10 cellular contexts compared by ENCODE assay signal in the genomic region with DNA sequence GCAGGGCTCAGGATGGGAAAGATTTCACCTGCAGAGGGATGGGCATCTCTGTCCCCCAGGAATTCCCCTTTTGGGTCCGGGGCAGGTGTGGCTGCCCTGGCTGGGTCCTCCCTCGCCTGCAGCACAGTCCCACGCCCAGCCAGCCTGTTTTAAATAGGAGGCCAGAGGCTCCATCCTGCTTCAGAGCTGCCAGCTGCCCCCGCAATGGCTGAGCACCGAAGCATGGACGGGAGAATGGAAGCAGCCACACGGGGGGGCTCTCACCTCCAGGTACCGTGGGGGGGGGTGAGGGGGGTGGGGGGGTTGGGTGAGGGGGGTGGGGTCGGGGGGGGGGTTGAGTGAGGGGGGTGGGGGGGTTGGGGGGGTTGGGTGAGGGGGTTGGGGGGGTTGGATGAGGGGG. TPM values are rescaled to one million over a fixed set of nuclear protein-coding genes. Genes with fewer than 3 reads are reported as not detected.
DNase-seq lines count a peak whose midpoint lies in the region; ATAC-seq, FAIRE-seq and TF ChIP-seq lines count a peak whose summit lies in the region.
"Had no signal": no experiment of that assay in that cellular context is flagged by ENCODE, and none has a peak within 500 bp of the region (broad histone marks: within the 10 kb centered on the region; RNA-seq: fewer than 3 reads in every experiment).

No MANE protein-coding gene starts in this region.

- CTCF ChIA-PET in GM12878 (lab: Yijun Ruan, JAX), result no interaction called here

- FAIRE-seq in GM12878 (lab: Jason Lieb, UNC), result no peak
- FAIRE-seq: HTR-8/SVneo had no signal

- TF ChIP-seq RAD21 in GM12878 (IDR thresholded peaks at IDR 0.05; ENCODE audit: insufficient read depth, low read depth, low read length), result no peak

- SMC1A ChIA-PET in GM12878 (lab: Charles Lee; ENCODE audit: uncharacterized antibody, unreplicated experiment), result interaction anchor here (1.0 to 1.3 kb wide), 2 partner anchors 8 to 161 kb away, joined by 3 read pairs; no protein-coding TSS in a partner anchor

- no peaks in the 10 kb centered on the region for H4K20me1 ChIP-seq in GM12878 (ENCODE audit: control insufficient read depth, insufficient read depth)

- no peak for TF ChIP-seq POLR2A in GM12878 (IDR thresholded peaks at IDR 0.05; ENCODE audit: low read depth, low read length)

- H3K9me3 ChIP-seq in GM12878 (replicated peaks; ENCODE audit: control insufficient read depth, insufficient read depth, low read length), result no peaks in the 10 kb centered on the region
- H3K9me3 ChIP-seq: thoracic aorta had no signal

- no peaks in the 10 kb centered on the region for H3K36me3 ChIP-seq in GM12878 (ENCODE audit: control insufficient read depth in 2 of 2, insufficient read depth in 2 of 2, low read length in 1 of 2)
- H3K36me3 ChIP-seq: thoracic aorta had no signal

- BruUV-seq in GM12878 (replicated peaks; lab: Mats Ljungman, UMichigan), result no TSS peak

- H3K27me3 ChIP-seq in GM12878 (replicated peaks in 1 of 2; ENCODE audit: control insufficient read depth in 2 of 2, insufficient read depth in 2 of 2, low read length in 1 of 2), result no peaks in the 10 kb centered on the region
- H3K27me3 ChIP-seq: dorsolateral prefrontal cortex had no signal

- POLR2A ChIA-PET in GM12878 (lab: Charles Lee), result no interaction called here

- H3K4me3 ChIP-seq in GM12878, result no peak overlapping the region
- H3K4me3 ChIP-seq: dorsolateral prefrontal cortex, thoracic aorta had no signal

- no peaks in the 10 kb centered on the region for H3K4me1 ChIP-seq in GM12878 (ENCODE audit: control insufficient read depth, insufficient read depth, low read length)

- in situ Hi-C loops in GM13977 (cut with MboI; ENCODE audit: low pct_unique_long_range_greater_than_20kb, low sequenced_read_pairs, unreplicated experiment) (no loop called here), GM12878 (cut with MboI) (no loop called here)

- H3K79me2 ChIP-seq in GM12878 (ENCODE audit: control insufficient read depth, insufficient read depth, low read length), result no peaks in the 10 kb centered on the region

- H3K4me2 ChIP-seq in GM12878 (ENCODE audit: control insufficient read depth, insufficient read depth), result no peak overlapping the region

- TF ChIP-seq CTCF in GM13977 (IDR thresholded peaks at IDR 0.05; ENCODE audit: extremely low read depth, insufficient read depth, missing control alignments), result peak; percentile 32
- TF ChIP-seq CTCF in GM12878 (IDR thresholded peaks at IDR 0.05 in 2 of 3, conservative IDR thresholded peaks at IDR 0.05 in 1 of 3; ENCODE audit: control insufficient read depth in 2 of 3, extremely low read depth in 1 of 3, insufficient read depth in 1 of 3, low read depth in 3 of 3, low read length in 3 of 3), result 0 out of 6 replicates have a peak, but pooled peaks of 1 of the 3 experiments have one; percentile 2
- TF ChIP-seq CTCF in omental fat pad (IDR thresholded peaks at IDR 0.05), result no peak

- no peak for TF ChIP-seq EP300 in GM12878 (IDR thresholded peaks at IDR 0.05; ENCODE audit: borderline replicate concordance in 1 of 2, control insufficient read depth in 1 of 2, low read depth in 2 of 2, low read length in 2 of 2)

- DNase-seq in AG08395 (ENCODE audit: low spot score) (peak; percentile 32), GM13977 (ENCODE audit: low spot score) (peak; percentile 89), GM12878 (ENCODE audit: low read depth, low spot score) (peak; percentile 94), omental fat pad (ENCODE audit: low spot score) (no peak)
- no peak for DNase-seq in activated CD4-positive, CD25-positive, alpha-beta regulatory T cell treated with anti-CD3 and anti-CD28 coated beads, Interleukin-2, amount 50 U/mL, for 72 hours
- DNase-seq: NCI-H510A treated with DMSO at 0.1 percent for 48 hours had no signal

- intact Hi-C loops in GM12878 (cut with micrococcal nuclease; ENCODE audit: unreplicated experiment), result no loop called here

- ATAC-seq in GM12878, result peak; percentile 73
- ATAC-seq in HG02571 (IDR thresholded peaks at IDR 0.05; ENCODE audit: unreplicated experiment), result no peak
- ATAC-seq in omental fat pad (ENCODE audit: low FRiP score), result no peak

- RAD21 ChIA-PET in GM12878 (lab: Charles Lee; ENCODE audit: unreplicated experiment), result no interaction called here

- WGBS in GM12878 (ENCODE audit: insufficient coverage, insufficient replicate concordance, low lambda C conversion rate, missing lambda C conversion rate), result 7% methylated on average over 4 of the region's 9 CpGs

- no peak overlapping the region for H3K27ac ChIP-seq in GM12878 (ENCODE audit: control insufficient read depth, insufficient read depth)
- H3K27ac ChIP-seq: dorsolateral prefrontal cortex, thoracic aorta had no signal

- H2AFZ ChIP-seq in GM12878 (ENCODE audit: control insufficient read depth, low read depth, low read length), result no peak overlapping the region

- H3K9ac ChIP-seq in GM12878 (ENCODE audit: control insufficient read depth, insufficient read depth, low read length), result no peak overlapping the region

RNA-seq across cellular contexts. Expression of gene SCNN1D, which starts 3.6 kb away (rescaled TPM):
- 1.4 and 1.6 TPM in 2 replicates for total RNA-seq in GM12878 (2013; cell fraction: nucleolus; rRNA removed)
- 0.60 and 0.85 TPM in 2 replicates for total RNA-seq in GM12878 (2014; rRNA removed)
- total RNA-seq in GM12878 (2014; rRNA removed; fragmentation: Illumina TruSeq; extraction: Trizol), result 0.13 and 0.41 TPM in 2 replicates
- total RNA-seq in GM12878 (2021), result 1.9 and 2.3 TPM in 2 replicates
- polyA plus RNA-seq in GM12878 (2011; ENCODE audit: low read depth), result 0.21 TPM
- 0.10 and 0.18 TPM in 2 replicates for polyA plus RNA-seq in GM12878 (2011; rRNA removed)
- 0.21 and 0.59 TPM in 2 replicates for polyA plus RNA-seq in GM12878 (2011; cell fraction: cytosol; rRNA removed)
- polyA plus RNA-seq in GM12878 (2011; cell fraction: nucleus; rRNA removed), result 8.3 and 8.4 TPM in 2 replicates
- 2.0 and 2.1 TPM in 2 replicates for polyA plus RNA-seq in GM12878 (2012)
- polyA plus RNA-seq in GM12878 (2014; fragmentation: Illumina TruSeq; extraction: Trizol), result 0.06 TPM in 1 of 2 replicates, not detected in the other
- under 1 TPM in 1 of 2 experiments, not detected in 1; 0.07 TPM for polyA plus RNA-seq in GM12878 (2014; fragmentation: Nextera tagmentation; extraction: Ambion mirVana)
- 2.0 and 2.3 TPM in 2 replicates for polyA plus RNA-seq in GM12878 (2014; rRNA removed)
- polyA plus RNA-seq in GM12878 (2016; fragmentation: Nextera tagmentation; extraction: Ambion mirVana), result under 1 TPM; 0.11 to 0.62 TPM
- 0.31 TPM in 1 of 2 replicates, not detected in the other for polyA minus RNA-seq in GM12878 (2011; rRNA and poly(A)+ RNA removed)
- polyA minus RNA-seq in GM12878 (2011; cell fraction: cytosol; rRNA and poly(A)+ RNA removed), result not detected in 2 replicates
- 0.85 and 0.96 TPM in 2 replicates for polyA minus RNA-seq in GM12878 (2011; cell fraction: nucleus; rRNA and poly(A)+ RNA removed)
- total RNA-seq in omental fat pad, result 1 to 10 TPM in 3 of 4 donors, under 1 TPM in 1; 0.96 to 4.9 (median 2.7) TPM

RNA-seq across cellular contexts. Expression of gene UBE2J2, which starts 10.2 kb away (rescaled TPM):
- total RNA-seq in GM12878 (2013; cell fraction: nucleolus; rRNA removed), result 69.9 and 74.2 TPM in 2 replicates
- total RNA-seq in GM12878 (2014; rRNA removed) (45.6 and 55.4 TPM in 2 replicates), GM12878 (2014; rRNA removed; fragmentation: Illumina TruSeq; extraction: Trizol) (28.3 and 33.5 TPM in 2 replicates), GM12878 (2021) (52.0 and 57.1 TPM in 2 replicates), omental fat pad (10 to 100 TPM; 30.4 to 50.3 (median 42.9) TPM)
- polyA plus RNA-seq in GM12878 (2011; ENCODE audit: low read depth), result 12.1 TPM
- polyA plus RNA-seq in GM12878 (2011; rRNA removed) (24.3 and 27.0 TPM in 2 replicates), GM12878 (2014; fragmentation: Illumina TruSeq; extraction: Trizol) (38.3 and 43.1 TPM in 2 replicates), GM12878 (2014; fragmentation: Nextera tagmentation; extraction: Ambion mirVana) (1 to 10 TPM in 1 of 2 experiments, under 1 TPM in 1; 0.72 to 3.5 TPM), GM12878 (2014; rRNA removed) (63.0 and 65.0 TPM in 2 replicates), GM12878 (2016; fragmentation: Nextera tagmentation; extraction: Ambion mirVana) (10 to 100 TPM; 70.3 to 70.5 TPM)
- polyA plus RNA-seq in GM12878 (2011; cell fraction: cytosol; rRNA removed), result 32.3 and 38.7 TPM in 2 replicates
- 41.8 and 58.0 TPM in 2 replicates for polyA plus RNA-seq in GM12878 (2011; cell fraction: nucleus; rRNA removed)
- polyA plus RNA-seq in GM12878 (2012), result 36.4 and 40.9 TPM in 2 replicates
- polyA minus RNA-seq in GM12878 (2011; rRNA and poly(A)+ RNA removed), result 6.4 and 16.3 TPM in 2 replicates
- polyA minus RNA-seq in GM12878 (2011; cell fraction: cytosol; rRNA and poly(A)+ RNA removed), result 11.9 and 13.4 TPM in 2 replicates
- 18.4 and 31.2 TPM in 2 replicates for polyA minus RNA-seq in GM12878 (2011; cell fraction: nucleus; rRNA and poly(A)+ RNA removed)

RNA-seq across cellular contexts. Expression of gene ACAP3, which starts 23.9 kb away (rescaled TPM):
- total RNA-seq in GM12878 (2013; cell fraction: nucleolus; rRNA removed), result 33.1 and 35.9 TPM in 2 replicates
- total RNA-seq in GM12878 (2014; rRNA removed), result 17.6 and 22.1 TPM in 2 replicates
- total RNA-seq in GM12878 (2014; rRNA removed; fragmentation: Illumina TruSeq; extraction: Trizol), result 4.0 and 4.4 TPM in 2 replicates
- total RNA-seq in GM12878 (2021), result 29.8 and 34.2 TPM in 2 replicates
- 3.8 TPM for polyA plus RNA-seq in GM12878 (2011; ENCODE audit: low read depth)
- polyA plus RNA-seq in GM12878 (2011; rRNA removed), result 4.6 and 8.3 TPM in 2 replicates
- polyA plus RNA-seq in GM12878 (2011; cell fraction: cytosol; rRNA removed), result 7.2 and 11.7 TPM in 2 replicates
- polyA plus RNA-seq in GM12878 (2011; cell fraction: nucleus; rRNA removed), result 255 and 314 TPM in 2 replicates
- 21.5 and 22.5 TPM in 2 replicates for polyA plus RNA-seq in GM12878 (2012)
- 0.62 and 4.5 TPM in 2 replicates for polyA plus RNA-seq in GM12878 (2014; fragmentation: Illumina TruSeq; extraction: Trizol)
- polyA plus RNA-seq in GM12878 (2014; fragmentation: Nextera tagmentation; extraction: Ambion mirVana), result under 1 TPM; 0.05 to 0.11 TPM
- polyA plus RNA-seq in GM12878 (2014; rRNA removed), result 28.1 and 32.7 TPM in 2 replicates
- polyA plus RNA-seq in GM12878 (2016; fragmentation: Nextera tagmentation; extraction: Ambion mirVana), result 10 to 100 TPM in 1 of 2 experiments, 1 to 10 TPM in 1; 5.9 to 10.9 TPM
- 11.4 and 14.2 TPM in 2 replicates for polyA minus RNA-seq in GM12878 (2011; rRNA and poly(A)+ RNA removed)
- 8.3 and 17.0 TPM in 2 replicates for polyA minus RNA-seq in GM12878 (2011; cell fraction: cytosol; rRNA and poly(A)+ RNA removed)
- polyA minus RNA-seq in GM12878 (2011; cell fraction: nucleus; rRNA and poly(A)+ RNA removed), result 20.7 and 27.7 TPM in 2 replicates
- 10 to 100 TPM; 19.2 to 41.8 (median 38.1) TPM for total RNA-seq in omental fat pad

RNA-seq across cellular contexts. Expression of gene PUSL1, which starts 24.6 kb away (rescaled TPM):
- total RNA-seq in GM12878 (2013; cell fraction: nucleolus; rRNA removed), result 17.6 and 24.8 TPM in 2 replicates
- total RNA-seq in GM12878 (2014; rRNA removed) (21.3 and 28.4 TPM in 2 replicates), GM12878 (2014; rRNA removed; fragmentation: Illumina TruSeq; extraction: Trizol) (5.3 and 6.0 TPM in 2 replicates), GM12878 (2021) (26.0 and 27.2 TPM in 2 replicates), omental fat pad (10 to 100 TPM; 15.7 to 26.0 (median 17.5) TPM)
- polyA plus RNA-seq in GM12878 (2011; ENCODE audit: low read depth), result 3.3 TPM
- polyA plus RNA-seq in GM12878 (2011; rRNA removed) (1.9 and 5.0 TPM in 2 replicates), GM12878 (2014; fragmentation: Illumina TruSeq; extraction: Trizol) (0.13 and 2.5 TPM in 2 replicates), GM12878 (2014; fragmentation: Nextera tagmentation; extraction: Ambion mirVana) (1 to 10 TPM in 1 of 2 experiments, under 1 TPM in 1; 0.16 to 1.5 TPM), GM12878 (2014; rRNA removed) (24.3 and 28.6 TPM in 2 replicates), GM12878 (2016; fragmentation: Nextera tagmentation; extraction: Ambion mirVana) (10 to 100 TPM; 27.5 to 28.4 TPM)
- polyA plus RNA-seq in GM12878 (2011; cell fraction: cytosol; rRNA removed), result 10.4 and 19.0 TPM in 2 replicates
- 20.4 and 32.0 TPM in 2 replicates for polyA plus RNA-seq in GM12878 (2011; cell fraction: nucleus; rRNA removed)
- 8.7 and 11.0 TPM in 2 replicates for polyA plus RNA-seq in GM12878 (2012)
- 2.6 and 5.0 TPM in 2 replicates for polyA minus RNA-seq in GM12878 (2011; rRNA and poly(A)+ RNA removed)
- 4.4 and 6.0 TPM in 2 replicates for polyA minus RNA-seq in GM12878 (2011; cell fraction: cytosol; rRNA and poly(A)+ RNA removed)
- 13.7 and 28.9 TPM in 2 replicates for polyA minus RNA-seq in GM12878 (2011; cell fraction: nucleus; rRNA and poly(A)+ RNA removed)

RNA-seq across cellular contexts. Expression of gene C1QTNF12, which starts 37.3 kb away (rescaled TPM):
- total RNA-seq in GM12878 (2013; cell fraction: nucleolus; rRNA removed), result 1.3 and 1.4 TPM in 2 replicates
- 0.17 and 0.76 TPM in 2 replicates for total RNA-seq in GM12878 (2014; rRNA removed)
- total RNA-seq in GM12878 (2014; rRNA removed; fragmentation: Illumina TruSeq; extraction: Trizol), result 0.37 TPM in 1 of 2 replicates, not detected in the other
- 0.96 and 1.0 TPM in 2 replicates for total RNA-seq in GM12878 (2021)
- polyA plus RNA-seq in GM12878 (2011; ENCODE audit: low read depth), result 1.9 TPM
- polyA plus RNA-seq in GM12878 (2011; rRNA removed), result not detected in 2 replicates
- polyA plus RNA-seq in GM12878 (2011; cell fraction: cytosol; rRNA removed), result 0.22 and 0.48 TPM in 2 replicates
- polyA plus RNA-seq in GM12878 (2011; cell fraction: nucleus; rRNA removed), result 4.2 and 6.9 TPM in 2 replicates
- 3.7 and 4.4 TPM in 2 replicates for polyA plus RNA-seq in GM12878 (2012)
- not detected in 2 replicates for polyA plus RNA-seq in GM12878 (2014; fragmentation: Illumina TruSeq; extraction: Trizol)
- polyA plus RNA-seq in GM12878 (2014; fragmentation: Nextera tagmentation; extraction: Ambion mirVana), result under 1 TPM in 1 of 2 experiments, not detected in 1; 0.31 TPM
- 0.50 and 0.84 TPM in 2 replicates for polyA plus RNA-seq in GM12878 (2014; rRNA removed)
- under 1 TPM in 1 of 2 experiments, not detected in 1; 0.20 TPM for polyA plus RNA-seq in GM12878 (2016; fragmentation: Nextera tagmentation; extraction: Ambion mirVana)
- 0.52 TPM in 1 of 2 replicates, not detected in the other for polyA minus RNA-seq in GM12878 (2011; rRNA and poly(A)+ RNA removed)
- polyA minus RNA-seq in GM12878 (2011; cell fraction: cytosol; rRNA and poly(A)+ RNA removed), result not detected in 2 replicates
- polyA minus RNA-seq in GM12878 (2011; cell fraction: nucleus; rRNA and poly(A)+ RNA removed), result 1.1 and 1.8 TPM in 2 replicates
- 1 to 10 TPM in 3 of 4 donors, not detected in 1; 1.0 to 5.2 (median 1.8) TPM for total RNA-seq in omental fat pad

Comparison
In these comparisons a context has a peak if more than half of its experiments do, and no peak if none do; other contexts are left out.
1. DNase-seq: peak in AG08395 (single experiment), GM13977 (single experiment) and GM12878 (single experiment); none in activated CD4-positive, CD25-positive, alpha-beta regulatory T cell treated with anti-CD3 and anti-CD28 coated beads, Interleukin-2, amount 50 U/mL, for 72 hours (single experiment) and omental fat pad (single experiment).